13 cellular contexts compared by ENCODE assay signal in the genomic region with DNA sequence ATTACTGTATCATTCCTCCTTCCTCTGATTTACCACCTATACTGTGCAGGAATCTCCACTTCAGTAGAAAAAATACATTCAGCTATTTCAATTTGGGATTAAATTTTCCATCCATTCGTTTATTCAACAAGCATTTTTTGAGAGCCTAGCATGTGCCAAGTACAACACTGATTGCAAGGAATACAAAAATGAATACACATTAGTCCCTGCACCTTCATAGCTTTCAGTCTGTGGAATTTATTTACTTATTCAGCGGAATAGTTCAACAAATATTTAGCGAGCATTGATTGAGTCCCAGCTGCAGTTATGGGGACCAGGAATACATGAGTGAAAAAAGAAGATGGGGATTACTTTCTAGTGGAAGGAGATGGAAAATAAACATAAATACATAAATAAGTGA.
DNase-seq lines count a peak whose midpoint lies in the region; ATAC-seq, FAIRE-seq and TF ChIP-seq lines count a peak whose summit lies in the region.
"Had no signal": no experiment of that assay in that cellular context is flagged by ENCODE, and none has a peak within 500 bp of the region (broad histone marks: within the 10 kb centered on the region; RNA-seq: fewer than 3 reads in every experiment).

No MANE protein-coding gene starts in this region.

- H2BK5ac ChIP-seq in IMR-90 (ENCODE audit: low read depth, low read length, poor library complexity, severe bottlenecking) = no peak overlapping the region

- H3K79me2 ChIP-seq in GM23248 (ENCODE audit: insufficient read depth) = no peaks in the 10 kb centered on the region

- no peak overlapping the region for H3K56ac ChIP-seq in IMR-90 (ENCODE audit: extremely low read depth, insufficient read depth, low read length)

- H3K4me1 ChIP-seq in IMR-90 (ENCODE audit: control insufficient read depth, insufficient read depth, low read length) (peaks cover 9% of the 10 kb centered on the region), Panc1 (ENCODE audit: control insufficient read depth, insufficient read depth, low read length) (no peaks in the 10 kb centered on the region), liver (ENCODE audit: control insufficient read depth in 4 of 4, insufficient read depth in 4 of 4, low read length in 3 of 4) (peaks cover 0 to 8% (median 7%) of the 10 kb centered on the region in 4 donors), thyroid gland (peaks cover 33% of the 10 kb centered on the region in 2 donors), GM23248 (ENCODE audit: insufficient read depth) (peaks cover 30% of the 10 kb centered on the region)

- peak overlapping the region; percentile 44 for H2BK120ac ChIP-seq in IMR-90 (ENCODE audit: low read depth, low read length)

- H3K4me3 ChIP-seq in IMR-90 (ENCODE audit: insufficient read depth, low read depth, low read length) = no peak overlapping the region
- H3K4me3 ChIP-seq in Panc1 (ENCODE audit: low read depth in 2 of 2, low read length in 2 of 2) = no peak overlapping the region
- no peak overlapping the region for H3K4me3 ChIP-seq in liver (ENCODE audit: low read depth in 1 of 3, low read length in 3 of 3)
- no peak overlapping the region for H3K4me3 ChIP-seq in thyroid gland (replicated peaks in 1 of 3)
- no peak overlapping the region for H3K4me3 ChIP-seq in GM23248
- H3K4me3 ChIP-seq: GM23338 had no signal

- no peaks in the 10 kb centered on the region for H3K79me1 ChIP-seq in IMR-90 (ENCODE audit: low read depth in 1 of 2, low read length in 2 of 2)

- peak; percentile 36; the same call in 1 of the 2 replicates for ATAC-seq in IMR-90 (ENCODE audit: low read depth)
- ATAC-seq in Panc1 = no peak
- ATAC-seq: GM23338 had no signal

- intact Hi-C loops in IMR-90 (cut with micrococcal nuclease) (loop anchor here (10.0 kb wide), 1 partner anchor 439 kb away; no protein-coding TSS in a partner anchor), Panc1 (cut with micrococcal nuclease; ENCODE audit: unreplicated experiment) (no loop called here), thyroid gland (cut with DNase I) (no loop called here)

- no peak overlapping the region for H3K23ac ChIP-seq in IMR-90 (ENCODE audit: low read depth, low read length)

- no peak for FAIRE-seq in HTR-8/SVneo (lab: Jason Lieb, UNC)
- FAIRE-seq: A204.1, GM12891 had no signal

- H3K27ac ChIP-seq in IMR-90 (ENCODE audit: insufficient read depth, low read length) (no peak overlapping the region), Panc1 (ENCODE audit: low read length) (peak overlapping the region; percentile 57; the same call in 1 of the 2 replicates), liver (ENCODE audit: low read depth in 1 of 2, low read length in 2 of 2) (no peak overlapping the region), thyroid gland (peak overlapping the region; percentile 72 to 77 (median 73)), GM23248 (no peak overlapping the region)

- BruUV-seq in IMR-90 (replicated peaks; lab: Mats Ljungman, UMichigan) (no TSS peak), Panc1 (replicated peaks; lab: Mats Ljungman, UMichigan) (no TSS peak)

- TF ChIP-seq POLR2A in IMR-90 (IDR thresholded peaks at IDR 0.05; ENCODE audit: low read depth, low read length) = no peak
- no peak for TF ChIP-seq POLR2A in thyroid gland (IDR thresholded peaks at IDR 0.05)

- in situ Hi-C loops in IMR-90 (cut with MboI; ENCODE audit: low sequenced_read_pairs) (no loop called here), Panc1 (cut with HindIII; ENCODE audit: low pct_unique_long_range_greater_than_20kb, low sequenced_read_pairs) (no loop called here), GM23248 (cut with MboI) (no loop called here)

- no peak overlapping the region for H3K4me2 ChIP-seq in IMR-90 (ENCODE audit: low read depth, low read length)
- H3K4me2 ChIP-seq in GM23248 (ENCODE audit: unreplicated experiment) = no peak overlapping the region
- H3K4me2 ChIP-seq: GM23338 had no signal

- H3K36me3 ChIP-seq in IMR-90 (ENCODE audit: control insufficient read depth, insufficient read depth, low read length) (no peaks in the 10 kb centered on the region), Panc1 (ENCODE audit: control insufficient read depth, insufficient read depth, low read length) (no peaks in the 10 kb centered on the region), liver (ENCODE audit: control insufficient read depth in 4 of 4, insufficient read depth in 3 of 4, low read depth in 1 of 4, low read length in 3 of 4) (no peaks in the 10 kb centered on the region), thyroid gland (no peaks in the 10 kb centered on the region), GM23248 (ENCODE audit: low read depth) (no peaks in the 10 kb centered on the region)

- H2AK5ac ChIP-seq in IMR-90 (ENCODE audit: low read depth, low read length) = no peak overlapping the region

- no peak overlapping the region; the same call in 1 of the 2 replicates for H3K18ac ChIP-seq in IMR-90 (ENCODE audit: low read depth, low read length)

- no peak overlapping the region for H2BK20ac ChIP-seq in IMR-90 (ENCODE audit: low read depth, low read length)

- H3K9me1 ChIP-seq in IMR-90 (ENCODE audit: insufficient read depth, low read length) = peaks cover 4% of the 10 kb centered on the region; the same call in 1 of the 2 replicates

- no peak overlapping the region for H4K8ac ChIP-seq in IMR-90 (ENCODE audit: low read depth in 2 of 2, low read length in 2 of 2)

- H3K14ac ChIP-seq in IMR-90 (replicated peaks; ENCODE audit: low read depth, low read length) = no peak overlapping the region

- no peak for TF ChIP-seq CTCF in IMR-90 (conservative IDR thresholded peaks at IDR 0.05; ENCODE audit: low read depth, low read length)
- TF ChIP-seq CTCF in Panc1 (IDR thresholded peaks at IDR 0.05) = no peak
- no peak for TF ChIP-seq CTCF in liver (IDR thresholded peaks at IDR 0.05; ENCODE audit: low read depth, low read length, missing input control)
- no peak for TF ChIP-seq CTCF in thyroid gland (IDR thresholded peaks at IDR 0.05)

- H4K91ac ChIP-seq in IMR-90 (ENCODE audit: insufficient read depth, low read depth, low read length) = no peak overlapping the region

- no peak overlapping the region for H2BK15ac ChIP-seq in IMR-90 (ENCODE audit: low read depth, low read length)

- H2AFZ ChIP-seq in IMR-90 (replicated peaks; ENCODE audit: low read length, poor library complexity) (no peak overlapping the region), GM23248 (no peak overlapping the region)
- H2AFZ ChIP-seq: GM23338 had no signal

- H2AK9ac ChIP-seq in IMR-90 (replicated peaks; ENCODE audit: low read depth, low read length, poor library complexity) = no peak overlapping the region

- no peaks in the 10 kb centered on the region for H3K9me3 ChIP-seq in IMR-90 (ENCODE audit: control insufficient read depth, insufficient read depth, low read length)
- H3K9me3 ChIP-seq in Panc1 (ENCODE audit: control insufficient read depth, insufficient read depth, low read depth, low read length) = no peaks in the 10 kb centered on the region
- H3K9me3 ChIP-seq in liver (ENCODE audit: control insufficient read depth in 4 of 4, low read length in 3 of 4) = no peaks in the 10 kb centered on the region
- H3K9me3 ChIP-seq in thyroid gland = no peaks in the 10 kb centered on the region
- H3K9me3 ChIP-seq in GM23248 (ENCODE audit: low read depth) = no peaks in the 10 kb centered on the region

- CTCF ChIA-PET in IMR-90 (lab: Yijun Ruan, JAX) = interaction anchor here (0.5 kb wide), 1 partner anchor 753 kb away, joined by 3 read pairs; no protein-coding TSS in a partner anchor
- CTCF ChIA-PET in Panc1 (lab: Charles Lee) = interaction anchor here (0.6 kb wide), 1 partner anchor 278 kb away, joined by 5 read pairs; no protein-coding TSS in a partner anchor

- TF ChIP-seq RAD21 in IMR-90 (IDR thresholded peaks at IDR 0.05; ENCODE audit: low read length) = no peak
- TF ChIP-seq RAD21 in liver (IDR thresholded peaks at IDR 0.05) = peak; percentile 12 to 16

- POLR2A ChIA-PET in IMR-90 (lab: Charles Lee; ENCODE audit: unreplicated experiment) = no interaction called here
- POLR2A ChIA-PET in Panc1 (lab: Charles Lee) = no interaction called here

- H3K9ac ChIP-seq in IMR-90 (ENCODE audit: low read depth, low read length) = no peak overlapping the region
- H3K9ac ChIP-seq in liver (ENCODE audit: low read depth in 1 of 2, low read length in 2 of 2) = no peak overlapping the region
- H3K9ac ChIP-seq in GM23248 = no peak overlapping the region

- no peaks in the 10 kb centered on the region for H3K27me3 ChIP-seq in IMR-90 (ENCODE audit: control insufficient read depth, insufficient read depth, low read length)
- H3K27me3 ChIP-seq in Panc1 (ENCODE audit: control insufficient read depth, insufficient read depth, low read length) = no peaks in the 10 kb centered on the region
- peaks cover 0 to 7% (median 3%) of the 10 kb centered on the region in 4 donors for H3K27me3 ChIP-seq in liver (ENCODE audit: control insufficient read depth in 4 of 4, insufficient read depth in 4 of 4, low read length in 3 of 4)
- no peaks in the 10 kb centered on the region for H3K27me3 ChIP-seq in thyroid gland
- H3K27me3 ChIP-seq in GM23248 (replicated peaks; ENCODE audit: insufficient read depth) = no peaks in the 10 kb centered on the region

- DNase-seq in IMR-90 = no peak
- no peak for DNase-seq in Panc1 (ENCODE audit: low read depth, low spot score)
- DNase-seq in thyroid gland = no peak
- no peak for DNase-seq in HTR-8/SVneo (ENCODE audit: insufficient read length, low spot score)
- no peak for DNase-seq in GM23248
- no peak for DNase-seq in activated CD4-positive, alpha-beta T cell treated with anti-CD3 and anti-CD28 coated beads for 4 hours
- DNase-seq: CD4-positive, alpha-beta memory T cell; DMS79; H7 had no signal

- H3K9me2 ChIP-seq in GM23248 (ENCODE audit: insufficient read depth) = no peaks in the 10 kb centered on the region

- H3K4ac ChIP-seq in IMR-90 (ENCODE audit: low read depth, low read length) = no peak overlapping the region

- no peak overlapping the region; the same call in 1 of the 2 replicates for H4K5ac ChIP-seq in IMR-90 (ENCODE audit: low read depth, low read length)

- WGBS in IMR-90 (ENCODE audit: extremely low coverage in 2 of 2, insufficient read length in 1 of 2), 2 experiments = 83% methylated on average over 1 of the region's 3 CpGs; no CpG with 5 or more reads in 1 of the 2 experiments
- 34% methylated on average over 3 of the region's 3 CpGs for WGBS in liver
- WGBS in thyroid gland, 2 donors = 69 to 82% methylated on average over 3 of the region's 3 CpGs
- WGBS in GM23248 (ENCODE audit: low coverage in 1 of 2, low lambda C conversion rate in 2 of 2, missing lambda C conversion rate in 2 of 2), 2 experiments = 83 to 86% methylated on average over 3 of the region's 3 CpGs

- H4K20me1 ChIP-seq in IMR-90 (ENCODE audit: insufficient read depth, low read length) (no peaks in the 10 kb centered on the region), GM23248 (ENCODE audit: insufficient read depth) (no peaks in the 10 kb centered on the region)

- peaks cover 41% of the 10 kb centered on the region for H3F3A ChIP-seq in GM23248 (ENCODE audit: insufficient read depth)

- dilution Hi-C loops in IMR-90 (cut with HindIII; ENCODE audit: low sequenced_read_pairs, unreplicated experiment) = no loop called here

TF ChIP-seq in IMR-90, 13 proteins besides CTCF, POLR2A, EP300 and RAD21 (continues in another document):
- no peak for TF ChIP-seq RCOR1 (IDR thresholded peaks at IDR 0.05; ENCODE audit: insufficient replicate concordance, low read length)
- TF ChIP-seq CEBPB (IDR thresholded peaks at IDR 0.05; ENCODE audit: low read depth, low read length) = no peak

TF ChIP-seq in liver, 16 proteins besides CTCF, POLR2A, EP300 and RAD21 (continues in another document):
- no peak for TF ChIP-seq FOXA1 (IDR thresholded peaks at IDR 0.05)

Comparison
In these comparisons a context has a peak if more than half of its experiments do, and no peak if none do; other contexts are left out.
1. H3K27ac ChIP-seq: peak in Panc1 (single experiment) and thyroid gland (3 of 3); none in IMR-90 (single experiment), liver (0 of 2) and GM23248 (single experiment).